Comparison of ENCODE assay signal across 27 cellular contexts in genomic region chr10:79057481-79058275, GRCh38. TPM values are rescaled to one million over a fixed set of nuclear protein-coding genes. Genes with fewer than 3 reads are reported as not detected.
DNase-seq lines count a peak whose midpoint lies in the region; ATAC-seq, FAIRE-seq and TF ChIP-seq lines count a peak whose summit lies in the region.
"Had no signal": no experiment of that assay in that cellular context is flagged by ENCODE, and none has a peak within 500 bp of the region (broad histone marks: within the 10 kb centered on the region; RNA-seq: fewer than 3 reads in every experiment).

No MANE protein-coding gene starts in this region.

- H3K27me3 ChIP-seq in Peyer's patch, result no peaks in the 10 kb centered on the region
- no peaks in the 10 kb centered on the region for H3K27me3 ChIP-seq in lower lobe of right lung (ENCODE audit: low read depth)
- H3K27me3 ChIP-seq: dorsolateral prefrontal cortex, uterus had no signal

- peak in 2 of 3 donors; percentile 32 to 37 for DNase-seq in Peyer's patch
- DNase-seq in chondrocyte (ENCODE audit: low spot score), result peak; percentile 42
- DNase-seq in lower lobe of right lung, result peak; percentile 23
- peak; percentile 15 for DNase-seq in sciatic nerve (ENCODE audit: low spot score)
- no peak for DNase-seq in putamen (ENCODE audit: low spot score)
- no peak for DNase-seq in stimulated activated CD4-positive, alpha-beta T cell treated with anti-CD3 and anti-CD28 coated beads, Interleukin-4, amount 100 ng/mL, for 4 hours
- DNase-seq in GM19238 (ENCODE audit: insufficient read length, low spot score), result no peak
- no peak for DNase-seq in GM12892 (ENCODE audit: insufficient read length)
- DNase-seq: activated CD4-positive, alpha-beta T cell treated with anti-CD3 and anti-CD28 coated beads, Interleukin-2, amount 10 ng/mL, durations not matched to agents 7 days and 5 days; activated CD8-positive, alpha-beta memory T cell treated with anti-CD3 and anti-CD28 coated beads, Interleukin-2, amount 10 ng/mL, durations not matched to agents 7 days and 5 days; C1 segment of cervical spinal cord; Calu3; mammary epithelial cell; NCI-H1092; NCI-H1930; NCI-H524 treated with DMSO at 0.1 percent for 48 hours; PC-3; SHP77 treated with DMSO at 0.1 percent for 48 hours; small intestine had no signal

- H3K27me3 Mint-ChIP-seq in chondrocyte (ENCODE audit: low read depth), result peaks cover 10% of the 10 kb centered on the region
- H3K27me3 Mint-ChIP-seq: activated CD4-positive, alpha-beta T cell treated with anti-CD3 and anti-CD28 coated beads, Interleukin-2, amount 10 ng/mL, durations not matched to agents 7 days and 5 days; activated naive CD4-positive, alpha-beta T cell treated with anti-CD3 and anti-CD28 coated beads, Interleukin-2, amount 50 U/mL, for 24 hours had no signal

- intact Hi-C loops in lower lobe of right lung (cut with DNase I), result no loop called here
- intact Hi-C loops in sciatic nerve (cut with DNase I), result no loop called here

- H3K4me1 ChIP-seq in Peyer's patch (peaks cover 0 to 54% (median 7%) of the 10 kb centered on the region in 4 donors), lower lobe of right lung (peaks cover 37% of the 10 kb centered on the region)
- H3K4me1 ChIP-seq: uterus had no signal

- H3K36me3 Mint-ChIP-seq in chondrocyte (ENCODE audit: low read depth), result no peaks in the 10 kb centered on the region
- H3K36me3 Mint-ChIP-seq: activated CD8-positive, alpha-beta memory T cell treated with anti-CD3 and anti-CD28 coated beads, Interleukin-2, amount 10 ng/mL, durations not matched to agents 7 days and 5 days; activated naive CD4-positive, alpha-beta T cell treated with anti-CD3 and anti-CD28 coated beads, Interleukin-2, amount 50 U/mL, for 24 hours had no signal

- no peaks in the 10 kb centered on the region for H3K9me3 ChIP-seq in Peyer's patch
- no peaks in the 10 kb centered on the region for H3K9me3 ChIP-seq in lower lobe of right lung
- H3K9me3 ChIP-seq: neutrophil, uterus had no signal

- H3K4me1 Mint-ChIP-seq in chondrocyte (ENCODE audit: low read depth), result no peaks in the 10 kb centered on the region
- H3K4me1 Mint-ChIP-seq: central memory CD8-positive, alpha-beta T cell had no signal

- no peak overlapping the region for H3K4me3 Mint-ChIP-seq in chondrocyte (ENCODE audit: unreplicated experiment)
- H3K4me3 Mint-ChIP-seq: activated CD4-positive, alpha-beta T cell treated with anti-CD3 and anti-CD28 coated beads, Interleukin-2, amount 10 ng/mL, durations not matched to agents 7 days and 5 days; activated CD8-positive, alpha-beta memory T cell treated with anti-CD3 and anti-CD28 coated beads, Interleukin-2, amount 10 ng/mL, durations not matched to agents 7 days and 5 days; activated naive CD4-positive, alpha-beta T cell treated with anti-CD3 and anti-CD28 coated beads, Interleukin-2, amount 50 U/mL, for 24 hours; central memory CD8-positive, alpha-beta T cell had no signal

- H3K4me3 ChIP-seq in Peyer's patch (no peak overlapping the region), lower lobe of right lung (no peak overlapping the region)
- H3K4me3 ChIP-seq: dorsolateral prefrontal cortex, uterus had no signal

- H3K36me3 ChIP-seq in Peyer's patch (no peaks in the 10 kb centered on the region), lower lobe of right lung (no peaks in the 10 kb centered on the region)
- H3K36me3 ChIP-seq: neutrophil, uterus had no signal

- H3K27ac ChIP-seq in Peyer's patch (no peak overlapping the region), lower lobe of right lung (no peak overlapping the region)
- H3K27ac ChIP-seq: dorsolateral prefrontal cortex, neutrophil, uterus had no signal

- TF ChIP-seq POLR2A in Peyer's patch (IDR thresholded peaks at IDR 0.05), result no peak
- TF ChIP-seq POLR2A in GM12892 (IDR thresholded peaks at IDR 0.05; ENCODE audit: low read depth, low read length), result no peak

- no peak for ATAC-seq in lower lobe of right lung
- ATAC-seq in sciatic nerve, result no peak
- ATAC-seq: activated CD8-positive, alpha-beta memory T cell treated with anti-CD3 and anti-CD28 coated beads, Interleukin-2, amount 10 ng/mL, durations not matched to agents 7 days and 5 days; HCT116; PC-3 had no signal

- H3K27ac Mint-ChIP-seq in chondrocyte (ENCODE audit: unreplicated experiment), result no peak overlapping the region
- H3K27ac Mint-ChIP-seq: activated CD4-positive, alpha-beta T cell treated with anti-CD3 and anti-CD28 coated beads, Interleukin-2, amount 10 ng/mL, durations not matched to agents 7 days and 5 days; activated CD8-positive, alpha-beta memory T cell treated with anti-CD3 and anti-CD28 coated beads, Interleukin-2, amount 10 ng/mL, durations not matched to agents 7 days and 5 days; activated naive CD4-positive, alpha-beta T cell treated with anti-CD3 and anti-CD28 coated beads, Interleukin-2, amount 50 U/mL, for 24 hours had no signal

- FAIRE-seq in GM12892 (lab: Jason Lieb, UNC), result no peak
- FAIRE-seq: astrocyte, GM18507, small intestine had no signal

- no peaks in the 10 kb centered on the region for H3K9me3 Mint-ChIP-seq in chondrocyte (ENCODE audit: low read depth)
- H3K9me3 Mint-ChIP-seq: activated CD4-positive, alpha-beta T cell treated with anti-CD3 and anti-CD28 coated beads, Interleukin-2, amount 10 ng/mL, durations not matched to agents 7 days and 5 days; activated naive CD4-positive, alpha-beta T cell treated with anti-CD3 and anti-CD28 coated beads, Interleukin-2, amount 50 U/mL, for 24 hours; central memory CD8-positive, alpha-beta T cell had no signal

- TF ChIP-seq CTCF in Peyer's patch (IDR thresholded peaks at IDR 0.05) (no peak), chondrocyte (IDR thresholded peaks at IDR 0.05) (no peak), lower lobe of right lung (IDR thresholded peaks at IDR 0.05) (no peak)

RNA-seq across cellular contexts. Expression of gene ZMIZ1, which starts 11.1 kb away (rescaled TPM):
- total RNA-seq in Peyer's patch (10 to 100 TPM; 40.4 to 86.7 (median 73.2) TPM), chondrocyte (46.2 to 74.6 TPM (median 48.7 TPM) in 3 replicates), lower lobe of right lung (102 TPM), sciatic nerve (96.7 TPM)
- 30.7 TPM for polyA plus RNA-seq in GM12892 (2012; ENCODE audit: missing spikeins)

Comparison
In these comparisons a context has a peak if more than half of its experiments do, and no peak if none do; other contexts are left out.
1. DNase-seq: peak in Peyer's patch (2 of 3), chondrocyte (single experiment), lower lobe of right lung (single experiment) and sciatic nerve (single experiment); none in putamen (single experiment), stimulated activated CD4-positive, alpha-beta T cell treated with anti-CD3 and anti-CD28 coated beads, Interleukin-4, amount 100 ng/mL, for 4 hours (0 of 2), GM19238 (single experiment) and GM12892 (single experiment).